25 cellular contexts compared by ENCODE assay signal in genomic region chr10:121217331-121217730, GRCh38.
DNase-seq lines count a peak whose midpoint lies in the region; ATAC-seq lines count a peak whose summit lies in the region.
"Had no signal": no experiment of that assay in that cellular context is flagged by ENCODE, and none has a peak within 500 bp of the region (broad histone marks: within the 10 kb centered on the region; RNA-seq: fewer than 3 reads in every experiment).

No MANE protein-coding gene starts in this region.

- H3K4me3 Mint-ChIP-seq in activated T-helper 17 cell treated with anti-CD3 and anti-CD28 coated beads, Interleukin-2, amount 50 U/mL, for 72 hours, result no peak overlapping the region
- H3K4me3 Mint-ChIP-seq: activated CD4-positive, alpha-beta memory T cell treated with anti-CD3 and anti-CD28 coated beads, Interleukin-2, amount 10 ng/mL, durations not matched to agents 7 days and 5 days; activated naive CD4-positive, alpha-beta T cell treated with anti-CD3 and anti-CD28 coated beads, Interleukin-2, amount 10 ng/mL, durations not matched to agents 7 days and 5 days; activated T-helper 1 cell treated with anti-CD3 and anti-CD28 coated beads, Interleukin-12 subunit alpha, Interleukin-12 subunit beta, Interleukin-2, Interleukin-4 antibody, amounts not matched to agents 30 ng/mL and 10 ng/mL and 1 ng/mL, durations not matched to agents 14 hours and 24 hours and 36 hours; naive thymus-derived CD4-positive, alpha-beta T cell; stimulated activated effector memory CD8-positive, alpha-beta T cell treated with anti-CD3 and anti-CD28 coated beads, Interleukin-12 subunit alpha, Interleukin-12 subunit beta, amount 100 ng/mL, for 72 hours; T-helper 2 cell treated with Interferon-gamma antibody and Interleukin-4, amounts not matched to agents 5 μg/mL and 100 μg/mL, for 36 hours had no signal

- no peaks in the 10 kb centered on the region for H3K36me3 Mint-ChIP-seq in activated T-helper 17 cell treated with anti-CD3 and anti-CD28 coated beads, Interleukin-2, amount 50 U/mL, for 72 hours (ENCODE audit: low read depth)
- H3K36me3 Mint-ChIP-seq: activated naive CD4-positive, alpha-beta T cell treated with anti-CD3 and anti-CD28 coated beads, Interleukin-2, amount 10 ng/mL, durations not matched to agents 7 days and 5 days; naive thymus-derived CD4-positive, alpha-beta T cell; stimulated activated effector memory CD8-positive, alpha-beta T cell treated with anti-CD3 and anti-CD28 coated beads, Interleukin-12 subunit alpha, Interleukin-12 subunit beta, amount 100 ng/mL, for 72 hours had no signal

- no peaks in the 10 kb centered on the region for H3K9me3 Mint-ChIP-seq in activated T-helper 17 cell treated with anti-CD3 and anti-CD28 coated beads, Interleukin-2, amount 50 U/mL, for 72 hours
- H3K9me3 Mint-ChIP-seq: activated naive CD4-positive, alpha-beta T cell treated with anti-CD3 and anti-CD28 coated beads, Interleukin-2, amount 10 ng/mL, durations not matched to agents 7 days and 5 days; activated T-helper 1 cell treated with anti-CD3 and anti-CD28 coated beads, Interleukin-12 subunit alpha, Interleukin-12 subunit beta, Interleukin-2, Interleukin-4 antibody, amounts not matched to agents 30 ng/mL and 10 ng/mL and 1 ng/mL, durations not matched to agents 14 hours and 24 hours and 36 hours; T-helper 2 cell treated with Interferon-gamma antibody and Interleukin-4, amounts not matched to agents 5 μg/mL and 100 μg/mL, for 36 hours had no signal

- H3K27ac ChIP-seq in angular gyrus (ENCODE audit: low read depth, low read length), result peak overlapping the region; percentile 66
- H3K27ac ChIP-seq: C4-2B, colonic mucosa, testis had no signal

- no peak overlapping the region for H3K27ac Mint-ChIP-seq in activated T-helper 17 cell treated with anti-CD3 and anti-CD28 coated beads, Interleukin-2, amount 50 U/mL, for 72 hours
- H3K27ac Mint-ChIP-seq: activated CD4-positive, alpha-beta memory T cell treated with anti-CD3 and anti-CD28 coated beads, Interleukin-2, amount 10 ng/mL, durations not matched to agents 7 days and 5 days; activated naive CD4-positive, alpha-beta T cell treated with anti-CD3 and anti-CD28 coated beads, Interleukin-2, amount 10 ng/mL, durations not matched to agents 7 days and 5 days; activated T-helper 1 cell treated with anti-CD3 and anti-CD28 coated beads, Interleukin-12 subunit alpha, Interleukin-12 subunit beta, Interleukin-2, Interleukin-4 antibody, amounts not matched to agents 30 ng/mL and 10 ng/mL and 1 ng/mL, durations not matched to agents 14 hours and 24 hours and 36 hours; naive thymus-derived CD4-positive, alpha-beta T cell; stimulated activated effector memory CD8-positive, alpha-beta T cell treated with anti-CD3 and anti-CD28 coated beads, Interleukin-12 subunit alpha, Interleukin-12 subunit beta, amount 100 ng/mL, for 72 hours; T-helper 2 cell treated with Interferon-gamma antibody and Interleukin-4, amounts not matched to agents 5 μg/mL and 100 μg/mL, for 36 hours had no signal

- peaks cover 7% of the 10 kb centered on the region for H3K27me3 Mint-ChIP-seq in activated T-helper 17 cell treated with anti-CD3 and anti-CD28 coated beads, Interleukin-2, amount 50 U/mL, for 72 hours
- H3K27me3 Mint-ChIP-seq: activated CD4-positive, alpha-beta memory T cell treated with anti-CD3 and anti-CD28 coated beads, Interleukin-2, amount 10 ng/mL, durations not matched to agents 7 days and 5 days; activated naive CD4-positive, alpha-beta T cell treated with anti-CD3 and anti-CD28 coated beads, Interleukin-2, amount 10 ng/mL, durations not matched to agents 7 days and 5 days had no signal

- peak; percentile 31 for DNase-seq in NCI-H510A treated with DMSO at 0.1 percent for 48 hours (lab: John Stamatoyannopoulos, UW)
- DNase-seq in NCI-H510A (lab: John Stamatoyannopoulos, UW), result no peak
- DNase-seq in midbrain (lab: John Stamatoyannopoulos, UW), result peak; percentile 7
- DNase-seq in activated naive CD4-positive, alpha-beta T cell treated with anti-CD3 and anti-CD28 coated beads, Interleukin-2, amount 50 U/mL, for 16 hours, result no peak
- DNase-seq in KG1 (lab: John Stamatoyannopoulos, UW), result no peak
- DNase-seq in iPS-NIHi7 (ENCODE audit: extremely low spot score), result no peak
- DNase-seq: activated CD4-positive, alpha-beta memory T cell treated with anti-CD3 and anti-CD28 coated beads, Interleukin-2, amount 10 ng/mL, durations not matched to agents 7 days and 5 days; activated CD8-positive, alpha-beta memory T cell treated with anti-CD3 and anti-CD28 coated beads, Interleukin-2, amount 50 U/mL, for 4 hours; activated naive CD4-positive, alpha-beta T cell treated with anti-CD3 and anti-CD28 coated beads, Interleukin-2, amount 10 ng/mL, durations not matched to agents 7 days and 5 days; amniotic stem cell; Caco-2; colonic mucosa; effector CD8-positive, alpha-beta T cell; IMR-90; naive thymus-derived CD4-positive, alpha-beta T cell; NCI-H187 treated with DMSO at 0.1 percent for 48 hours; NCI-H524 treated with DMSO at 0.1 percent for 48 hours; SIG-M5; testis had no signal

- H3K4me1 Mint-ChIP-seq in activated T-helper 17 cell treated with anti-CD3 and anti-CD28 coated beads, Interleukin-2, amount 50 U/mL, for 72 hours, result no peaks in the 10 kb centered on the region
- H3K4me1 Mint-ChIP-seq: activated CD4-positive, alpha-beta memory T cell treated with anti-CD3 and anti-CD28 coated beads, Interleukin-2, amount 10 ng/mL, durations not matched to agents 7 days and 5 days; activated naive CD4-positive, alpha-beta T cell treated with anti-CD3 and anti-CD28 coated beads, Interleukin-2, amount 10 ng/mL, durations not matched to agents 7 days and 5 days; naive thymus-derived CD4-positive, alpha-beta T cell; stimulated activated effector memory CD8-positive, alpha-beta T cell treated with anti-CD3 and anti-CD28 coated beads, Interleukin-12 subunit alpha, Interleukin-12 subunit beta, amount 100 ng/mL, for 72 hours had no signal

- no peak for ATAC-seq in activated T-helper 17 cell treated with anti-CD3 and anti-CD28 coated beads, Interleukin-2, amount 50 U/mL, for 72 hours (replicated peaks)
- ATAC-seq: naive thymus-derived CD4-positive, alpha-beta T cell; stimulated activated effector memory CD8-positive, alpha-beta T cell treated with anti-CD3 and anti-CD28 coated beads, Interleukin-12 subunit alpha, Interleukin-12 subunit beta, amount 100 ng/mL, for 72 hours had no signal

Comparison
In these comparisons a context has a peak if more than half of its experiments do, and no peak if none do; other contexts are left out.
1. DNase-seq: peak in NCI-H510A treated with DMSO at 0.1 percent for 48 hours (single experiment) and midbrain (single experiment); none in NCI-H510A (single experiment), activated naive CD4-positive, alpha-beta T cell treated with anti-CD3 and anti-CD28 coated beads, Interleukin-2, amount 50 U/mL, for 16 hours (single experiment), KG1 (single experiment) and iPS-NIHi7 (single experiment).